In the genomic region with DNA sequence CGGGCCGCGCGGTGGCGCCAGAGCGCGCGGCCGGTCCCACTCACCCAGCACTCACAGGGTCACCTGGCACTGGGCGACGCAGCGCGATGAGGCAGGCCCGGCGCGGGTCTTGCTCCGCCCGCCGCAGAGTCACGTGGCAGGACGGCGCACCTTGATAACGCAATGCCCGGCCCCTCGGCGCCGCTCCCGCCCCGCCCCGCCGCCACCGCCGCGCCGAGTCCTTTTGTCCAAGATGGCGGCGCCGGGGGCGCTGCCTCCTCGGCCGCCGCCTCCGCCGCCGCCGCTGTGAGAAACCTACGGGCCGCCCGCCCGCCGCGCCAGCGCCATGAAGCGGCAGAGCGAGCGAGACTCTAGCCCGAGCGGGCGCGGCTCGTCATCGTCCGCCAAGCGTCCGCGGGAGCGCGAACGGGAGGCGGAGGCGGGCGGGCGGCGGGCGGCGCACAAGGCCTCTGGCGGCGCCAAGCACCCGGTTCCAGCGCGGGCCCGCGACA, we compare ENCODE assay signal across 8 cellular contexts. TPM values are rescaled to one million over a fixed set of nuclear protein-coding genes. Genes with fewer than 3 reads are reported as not detected.
DNase-seq lines count a peak whose midpoint lies in the region; ATAC-seq and TF ChIP-seq lines count a peak whose summit lies in the region.

A gene with protein sequence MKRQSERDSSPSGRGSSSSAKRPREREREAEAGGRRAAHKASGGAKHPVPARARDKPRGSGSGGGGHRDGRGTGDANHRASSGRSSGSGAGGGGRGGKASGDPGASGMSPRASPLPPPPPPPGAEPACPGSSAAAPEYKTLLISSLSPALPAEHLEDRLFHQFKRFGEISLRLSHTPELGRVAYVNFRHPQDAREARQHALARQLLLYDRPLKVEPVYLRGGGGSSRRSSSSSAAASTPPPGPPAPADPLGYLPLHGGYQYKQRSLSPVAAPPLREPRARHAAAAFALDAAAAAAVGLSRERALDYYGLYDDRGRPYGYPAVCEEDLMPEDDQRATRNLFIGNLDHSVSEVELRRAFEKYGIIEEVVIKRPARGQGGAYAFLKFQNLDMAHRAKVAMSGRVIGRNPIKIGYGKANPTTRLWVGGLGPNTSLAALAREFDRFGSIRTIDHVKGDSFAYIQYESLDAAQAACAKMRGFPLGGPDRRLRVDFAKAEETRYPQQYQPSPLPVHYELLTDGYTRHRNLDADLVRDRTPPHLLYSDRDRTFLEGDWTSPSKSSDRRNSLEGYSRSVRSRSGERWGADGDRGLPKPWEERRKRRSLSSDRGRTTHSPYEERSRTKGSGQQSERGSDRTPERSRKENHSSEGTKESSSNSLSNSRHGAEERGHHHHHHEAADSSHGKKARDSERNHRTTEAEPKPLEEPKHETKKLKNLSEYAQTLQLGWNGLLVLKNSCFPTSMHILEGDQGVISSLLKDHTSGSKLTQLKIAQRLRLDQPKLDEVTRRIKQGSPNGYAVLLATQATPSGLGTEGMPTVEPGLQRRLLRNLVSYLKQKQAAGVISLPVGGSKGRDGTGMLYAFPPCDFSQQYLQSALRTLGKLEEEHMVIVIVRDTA (plus strand): TSS at position 211 of the 491 bp plus-strand sequence. CDS start 115 bp downstream, at position 326.

- peak; percentile 95 for TF ChIP-seq CTCF in GM13977 (IDR thresholded peaks at IDR 0.05; ENCODE audit: extremely low read depth, insufficient read depth, missing control alignments)
- peak in 1 of 2 donors; percentile 95 for TF ChIP-seq CTCF in right atrium auricular region (IDR thresholded peaks at IDR 0.05)
- peak in 2 of 3 experiments; percentile 84 to 87 for TF ChIP-seq CTCF in vagina (IDR thresholded peaks at IDR 0.05)

- H3K4me1 ChIP-seq in right atrium auricular region (peaks cover 0 to 92% of the 10 kb centered on the region in 2 donors), vagina (peaks cover 90% of the 10 kb centered on the region)

- peaks cover 51% of the 10 kb centered on the region for H3K36me3 ChIP-seq in right atrium auricular region
- H3K36me3 ChIP-seq in vagina = peaks cover 0 to 48% of the 10 kb centered on the region in 2 donors

- H3K27ac ChIP-seq in angular gyrus (ENCODE audit: low read depth, low read length) (peak within 1 kb of the TSS; percentile 77), right atrium auricular region (peak within 1 kb of the TSS; percentile 87), vagina (peak within 1 kb of the TSS; percentile 75)

- peak; percentile 99 for DNase-seq in GM13977 (ENCODE audit: low spot score)
- peak; percentile 81 for DNase-seq in NCI-H146 treated with DMSO at 0.1 percent for 48 hours (lab: John Stamatoyannopoulos, UW; ENCODE audit: unreplicated experiment)
- peak; percentile 96 to 98 (median 96) for DNase-seq in T-helper 17 cell
- peak; percentile 97 for DNase-seq in right atrium auricular region (ENCODE audit: low spot score)
- peak; percentile 88 for DNase-seq in pulmonary artery endothelial cell (ENCODE audit: low read depth, low spot score)
- peak; percentile 95 to 98 for DNase-seq in vagina (ENCODE audit: extremely low spot score in 2 of 2)

- H3K4me1 Mint-ChIP-seq in T-helper 17 cell = peaks cover 36% of the 10 kb centered on the region

- intact Hi-C loops in vagina (cut with DNase I) = loop anchor here (10.0 kb wide), 1 partner anchor 284 kb away; a partner anchor contains a TSS

- peaks cover 8% of the 10 kb centered on the region for H3K36me3 Mint-ChIP-seq in T-helper 17 cell (ENCODE audit: low read depth)

- H3K9me3 ChIP-seq in T-helper 17 cell (ENCODE audit: control insufficient read depth, low read length, poor library complexity, severe bottlenecking) (no peaks in the 10 kb centered on the region), right atrium auricular region (no peaks in the 10 kb centered on the region), vagina (no peaks in the 10 kb centered on the region)

- in situ Hi-C loops in GM13977 (cut with MboI; ENCODE audit: low pct_unique_long_range_greater_than_20kb, low sequenced_read_pairs, unreplicated experiment) = no loop called here

- ATAC-seq in HG02870 (IDR thresholded peaks at IDR 0.05; ENCODE audit: unreplicated experiment) = peak; percentile 90
- peak; percentile 91 for ATAC-seq in T-helper 17 cell

- H3K4me3 Mint-ChIP-seq in T-helper 17 cell = peak within 1 kb of the TSS; percentile 87

- H3K27me3 ChIP-seq in right atrium auricular region (no peaks in the 10 kb centered on the region), vagina (no peaks in the 10 kb centered on the region)

- peak in 1 of 2 donors; percentile 34 for TF ChIP-seq POLR2A in vagina (IDR thresholded peaks at IDR 0.05)

- H3K4me3 ChIP-seq in right atrium auricular region = peak within 1 kb of the TSS; percentile 71 to 79
- peak within 1 kb of the TSS; percentile 54 to 99 for H3K4me3 ChIP-seq in vagina

- H3K27ac Mint-ChIP-seq in T-helper 17 cell = peak within 1 kb of the TSS; percentile 85

- H3K27me3 Mint-ChIP-seq in T-helper 17 cell = no peaks in the 10 kb centered on the region

RNA-seq across cellular contexts. Expression of the gene that starts here (rescaled TPM):
- total RNA-seq in T-helper 17 cell = 10 to 100 TPM; 28.2 to 31.1 TPM
- total RNA-seq in right atrium auricular region = 10 to 100 TPM; 12.9 to 21.4 TPM
- 44.6 and 53.2 TPM in 2 replicates for total RNA-seq in pulmonary artery endothelial cell
- total RNA-seq in vagina = 20.6 TPM

Comparison
In these comparisons a context has a peak if more than half of its experiments do, and no peak if none do; other contexts are left out.
1. Peak in every context shown above with its lines: DNase-seq, ATAC-seq, H3K4me3 ChIP-seq and H3K27ac ChIP-seq.